ENCODE assay signal across 1 cellular context in genomic region chr11:64304032-64304315, GRCh38.
TF ChIP-seq lines count a peak whose summit lies in the region.

No MANE protein-coding gene starts in this region.

TF ChIP-seq in H1, 55 proteins besides CTCF, POLR2A, EP300 and RAD21:
- no peak for TF ChIP-seq CHD7 (IDR thresholded peaks at IDR 0.05; ENCODE audit: insufficient replicate concordance, low read length)
- TF ChIP-seq NANOG (IDR thresholded peaks at IDR 0.05; ENCODE audit: insufficient read depth, low read depth, low read length, poor library complexity, severe bottlenecking), result no peak
TF ChIP-seq in H1: peak in this region for 0.
